11 cellular contexts compared by ENCODE assay signal in the genomic region with DNA sequence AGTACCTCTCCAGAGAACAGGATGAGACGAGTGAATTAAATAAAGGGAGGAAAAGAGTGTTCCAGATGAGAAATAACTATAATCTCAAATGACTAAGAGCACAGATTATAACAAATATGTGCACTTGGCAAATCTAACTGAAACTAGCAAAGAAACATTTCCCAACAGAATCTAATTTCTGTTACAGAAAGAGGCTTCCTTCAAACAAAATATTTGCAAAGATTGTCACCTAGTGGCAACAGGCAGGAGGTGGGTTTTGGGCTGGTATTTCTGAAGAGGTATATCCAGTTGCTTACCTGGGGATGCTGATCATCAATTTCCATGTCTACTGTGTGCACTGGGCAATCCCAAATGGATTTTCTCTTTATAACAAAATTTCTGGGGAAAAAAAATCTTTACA. TPM values are rescaled to one million over a fixed set of nuclear protein-coding genes. Genes with fewer than 3 reads are reported as not detected.
DNase-seq lines count a peak whose midpoint lies in the region; ATAC-seq and TF ChIP-seq lines count a peak whose summit lies in the region.
"Had no signal": no experiment of that assay in that cellular context is flagged by ENCODE, and none has a peak within 500 bp of the region (broad histone marks: within the 10 kb centered on the region; RNA-seq: fewer than 3 reads in every experiment).

No MANE protein-coding gene starts in this region.

- H3K36me3 ChIP-seq in ovary (no peaks in the 10 kb centered on the region), upper lobe of left lung (no peaks in the 10 kb centered on the region)
- H3K36me3 ChIP-seq: SJCRH30 had no signal

- DNase-seq in NCI-H1417 (lab: John Stamatoyannopoulos, UW) (peak in 2 of 3 experiments; percentile 1 to 12), NCI-H1417 treated with DMSO at 0.1 percent for 48 hours (lab: John Stamatoyannopoulos, UW) (no peak), M059J (ENCODE audit: low read depth) (peak; percentile 40), cerebellar cortex (ENCODE audit: low spot score) (peak; percentile 16), ovary (peak in 1 of 5 donors; percentile 21), upper lobe of left lung (no peak)
- DNase-seq: psoas muscle; SJCRH30; stimulated activated naive CD8-positive, alpha-beta T cell treated with anti-CD3 and anti-CD28 coated beads, Interleukin-15, Interleukin-2, amounts not matched to agents 100 U/mL and 50 U/mL, for 24 hours had no signal

- no peak overlapping the region for H3K27ac ChIP-seq in ovary
- no peak overlapping the region for H3K27ac ChIP-seq in upper lobe of left lung
- H3K27ac ChIP-seq: psoas muscle, SJCRH30 had no signal

- intact Hi-C loops in ovary (cut with DNase I) = loop anchor here in 2 of 4 donors (5.0 to 10.0 kb wide), 2 partner anchors 591 to 593 kb away; no protein-coding TSS in a partner anchor

- H3K4me3 ChIP-seq in ovary (no peak overlapping the region), upper lobe of left lung (no peak overlapping the region)
- H3K4me3 ChIP-seq: psoas muscle, SJCRH30 had no signal

- WGBS in ovary, 3 donors = 0 to 15% (median 3%) methylated on average over 1 of the region's 1 CpG
- WGBS in upper lobe of left lung, 2 donors = 26 to 38% methylated on average over 1 of the region's 1 CpG

- H3K9me3 ChIP-seq in ovary (no peaks in the 10 kb centered on the region), upper lobe of left lung (no peaks in the 10 kb centered on the region)
- H3K9me3 ChIP-seq: psoas muscle, SJCRH30 had no signal

- TF ChIP-seq CTCF in ovary (IDR thresholded peaks at IDR 0.05) = peak in 2 of 3 donors; percentile 22 to 48
- no peak for TF ChIP-seq CTCF in upper lobe of left lung (IDR thresholded peaks at IDR 0.05)

- TF ChIP-seq EP300 in ovary (IDR thresholded peaks at IDR 0.05) (no peak), upper lobe of left lung (IDR thresholded peaks at IDR 0.05) (no peak)

- no peaks in the 10 kb centered on the region for H3K27me3 ChIP-seq in ovary
- no peaks in the 10 kb centered on the region for H3K27me3 ChIP-seq in upper lobe of left lung

- no peak for TF ChIP-seq POLR2A in ovary (IDR thresholded peaks at IDR 0.05)
- TF ChIP-seq POLR2A in upper lobe of left lung (IDR thresholded peaks at IDR 0.05) = no peak

- ATAC-seq in HG02763 (IDR thresholded peaks at IDR 0.05; ENCODE audit: unreplicated experiment) = no peak
- no peak for ATAC-seq in upper lobe of left lung (ENCODE audit: low FRiP score in 2 of 2)
- no peak for ATAC-seq in GM21723 (IDR thresholded peaks at IDR 0.05; ENCODE audit: unreplicated experiment)
- ATAC-seq: psoas muscle; stimulated activated naive CD8-positive, alpha-beta T cell treated with anti-CD3 and anti-CD28 coated beads, Interleukin-15, Interleukin-2, amounts not matched to agents 100 U/mL and 50 U/mL, for 24 hours had no signal

- H3K4me1 ChIP-seq in ovary (ENCODE audit: insufficient read depth) (no peaks in the 10 kb centered on the region), upper lobe of left lung (peaks cover 0 to 2% (median under 1%) of the 10 kb centered on the region in 4 donors)
- H3K4me1 ChIP-seq: psoas muscle, SJCRH30 had no signal

RNA-seq across cellular contexts. Expression of a gene that starts 5.6 kb away (rescaled TPM):
- total RNA-seq in M059J (2014; rRNA removed; shearing (Covaris generic)) = 158 and 167 TPM in 2 replicates
- total RNA-seq in ovary = 10 to 100 TPM in 1 of 7 donors, 1 to 10 TPM in 6; 4.1 to 10.4 (median 7.2) TPM
- 1 to 10 TPM; 6.6 to 7.5 TPM for polyA plus RNA-seq in ovary
- 1 to 10 TPM; 1.9 to 9.2 (median 5.5) TPM for total RNA-seq in upper lobe of left lung

RNA-seq across cellular contexts. Expression of a gene that starts 59.1 kb away (rescaled TPM):
- total RNA-seq in M059J (2014; rRNA removed; shearing (Covaris generic)) = 45.9 and 47.7 TPM in 2 replicates
- total RNA-seq in ovary = 10 to 100 TPM in 1 of 7 donors, 1 to 10 TPM in 6; 4.2 to 10.2 (median 5.4) TPM
- polyA plus RNA-seq in ovary = 1 to 10 TPM; 1.3 to 8.1 TPM
- 100 to 1,000 TPM in 1 of 6 donors, 10 to 100 TPM in 5; 46.7 to 150 (median 73.8) TPM for total RNA-seq in upper lobe of left lung

Comparison
In these comparisons a context has a peak if more than half of its experiments do, and no peak if none do; other contexts are left out.
1. DNase-seq: peak in NCI-H1417 (2 of 3), M059J (single experiment) and cerebellar cortex (single experiment); none in NCI-H1417 treated with DMSO at 0.1 percent for 48 hours (single experiment) and upper lobe of left lung (0 of 2).
2. CTCF ChIP-seq: peak in ovary (2 of 3); none in upper lobe of left lung (0 of 6).
3. RNA of a gene that starts 5.6 kb away (total RNA-seq): 158 to 167 TPM in M059J; 4.1 to 10.4 TPM in ovary and 1.9 to 9.2 TPM in upper lobe of left lung; every median in the first group is over 10 times any median in the second.